In genomic region chr19:8096071-8096470, GRCh38 we compare ENCODE assay signal across 23 cellular contexts. TPM values are rescaled to one million over a fixed set of nuclear protein-coding genes. Genes with fewer than 3 reads are reported as not detected.
DNase-seq lines count a peak whose midpoint lies in the region; ATAC-seq and TF ChIP-seq lines count a peak whose summit lies in the region.
"Had no signal": no experiment of that assay in that cellular context is flagged by ENCODE, and none has a peak within 500 bp of the region (broad histone marks: within the 10 kb centered on the region; RNA-seq: fewer than 3 reads in every experiment).

No MANE protein-coding gene starts in this region.

- H3K4me3 ChIP-seq in LNCaP clone FGC (ENCODE audit: low read depth, low read length) (no peak overlapping the region), WI38 (ENCODE audit: low read depth, low read length) (no peak overlapping the region)
- H3K4me3 ChIP-seq: cardiac muscle cell, MG63, tibial artery had no signal

- peak; percentile 35 for DNase-seq in DMS53 (lab: John Stamatoyannopoulos, UW)
- no peak for DNase-seq in DMS53 treated with DMSO at 0.1 percent for 48 hours (lab: John Stamatoyannopoulos, UW; ENCODE audit: unreplicated experiment)
- no peak for DNase-seq in LNCaP clone FGC (ENCODE audit: low read depth)
- DNase-seq in posterior vena cava (ENCODE audit: low spot score), result peak; percentile 26
- DNase-seq in SHP77 treated with DMSO at 0.1 percent for 48 hours (lab: John Stamatoyannopoulos, UW), result no peak
- DNase-seq: activated CD4-positive, alpha-beta memory T cell treated with anti-CD3 and anti-CD28 coated beads for 36 hours; activated CD4-positive, CD25-positive, alpha-beta regulatory T cell; activated naive CD4-positive, alpha-beta T cell treated with anti-CD3 and anti-CD28 coated beads, Interleukin-2, amount 10 ng/mL, durations not matched to agents 7 days and 5 days; DND-41; MG63; NCI-H1694; NCI-H2171; NCI-H524 treated with DMSO at 0.1 percent for 48 hours; occipital lobe; stimulated activated CD4-positive, alpha-beta T cell treated with anti-CD3 and anti-CD28 coated beads, Interleukin-4, amount 100 ng/mL, for 4 hours; T-helper 9 cell; tibial artery had no signal

- intact Hi-C loops in posterior vena cava (cut with DNase I), result no loop called here

- TF ChIP-seq CTCF in LNCaP clone FGC (IDR thresholded peaks at IDR 0.05; ENCODE audit: control insufficient read depth, extremely low read depth, insufficient read depth), result 0 out of 2 replicates have a peak, but pooled peaks have one; percentile 0
- peak; percentile 23; the same call in 1 of the 2 replicates for TF ChIP-seq CTCF in WI38 (IDR thresholded peaks at IDR 0.05; ENCODE audit: low read depth, low read length)

- ATAC-seq in GM21423 (IDR thresholded peaks at IDR 0.05; ENCODE audit: unreplicated experiment) (no peak), GM18498 (IDR thresholded peaks at IDR 0.05; ENCODE audit: unreplicated experiment) (no peak)

RNA-seq across cellular contexts. Expression of gene CCL25, which starts 43.5 kb away (rescaled TPM):
- not detected for total RNA-seq in posterior vena cava
- total RNA-seq: A172; activated CD4-positive, alpha-beta memory T cell treated with anti-CD3 and anti-CD28 coated beads for 36 hours; cardiac muscle cell; endothelial cell of umbilical vein had no signal

RNA-seq across cellular contexts. Expression of gene FBN3, which starts 53.3 kb away (rescaled TPM):
- total RNA-seq in posterior vena cava, result not detected
- total RNA-seq: A172; activated CD4-positive, alpha-beta memory T cell treated with anti-CD3 and anti-CD28 coated beads for 36 hours; endothelial cell of umbilical vein had no signal

Comparison
In these comparisons a context has a peak if more than half of its experiments do, and no peak if none do; other contexts are left out.
1. DNase-seq: peak in DMS53 (single experiment) and posterior vena cava (single experiment); none in DMS53 treated with DMSO at 0.1 percent for 48 hours (single experiment), LNCaP clone FGC (single experiment) and SHP77 treated with DMSO at 0.1 percent for 48 hours (single experiment).